8 cellular contexts compared by ENCODE assay signal in genomic region chr15:55498109-55498938, GRCh38. TPM values are rescaled to one million over a fixed set of nuclear protein-coding genes. Genes with fewer than 3 reads are reported as not detected.
DNase-seq lines count a peak whose midpoint lies in the region; ATAC-seq and TF ChIP-seq lines count a peak whose summit lies in the region.
"Not testable (repeated sequence)": the region's sequence is repeated elsewhere in the genome, so short reads cannot be mapped to it uniquely, and the experiment has no call there.

No MANE protein-coding gene starts in this region.

- not testable (repeated sequence) for H3K27me3 Mint-ChIP-seq in endothelial cell (ENCODE audit: unreplicated experiment)

- peak overlapping the region; percentile 93 for H3K4me3 Mint-ChIP-seq in endothelial cell (ENCODE audit: unreplicated experiment)

- not testable (repeated sequence) for H3K4me1 ChIP-seq in mesodermal cell (ENCODE audit: control insufficient read depth, insufficient read depth, low read length, poor library complexity, severe bottlenecking)

- not testable (repeated sequence) for H3K9me3 ChIP-seq in mesodermal cell (ENCODE audit: control insufficient read depth, low read length)

- not testable (repeated sequence) for H3K36me3 Mint-ChIP-seq in endothelial cell (ENCODE audit: low read depth, unreplicated experiment)

- DNase-seq in COLO829 (ENCODE audit: low spot score) (peak; percentile 45), HPDE6-E6E7 (ENCODE audit: extremely low spot score) (peak; percentile 80), NOMO-1 treated with dmso at 0.1 percent for 144 hours (lab: John Stamatoyannopoulos, UW; ENCODE audit: unreplicated experiment) (peak; percentile 84), endothelial cell (ENCODE audit: low spot score) (peak; percentile 86)
- DNase-seq in activated CD8-positive, alpha-beta memory T cell treated with anti-CD3 and anti-CD28 coated beads, Interleukin-2, amount 50 U/mL, for 1 hour (ENCODE audit: extremely low read depth), result peak; percentile 53
- DNase-seq in stimulated activated CD8-positive, alpha-beta memory T cell treated with anti-CD3 and anti-CD28 coated beads, Interleukin-12 subunit alpha, Interleukin-12 subunit beta, amount 100 ng/mL, for 24 hours (ENCODE audit: extremely low read depth), result peak; percentile 51

- peaks cover 25% of the 10 kb centered on the region for H3K4me1 Mint-ChIP-seq in endothelial cell (ENCODE audit: unreplicated experiment)

- H3K27ac Mint-ChIP-seq in endothelial cell (ENCODE audit: unreplicated experiment), result peak overlapping the region; percentile 63

- ATAC-seq in GM21360 (IDR thresholded peaks at IDR 0.05; ENCODE audit: unreplicated experiment), result peak; percentile 98

- not testable (repeated sequence) for H3K36me3 ChIP-seq in mesodermal cell (ENCODE audit: control insufficient read depth, insufficient read depth, low read length)

- not testable (repeated sequence) for H3K9me3 Mint-ChIP-seq in endothelial cell (ENCODE audit: unreplicated experiment)

- not testable (repeated sequence) for TF ChIP-seq CTCF in endothelial cell (IDR thresholded peaks at IDR 0.05; ENCODE audit: unreplicated experiment)

- 3 to 17% methylated on average over 34 to 40 of the region's 55 CpGs for WGBS in mesodermal cell (ENCODE audit: insufficient coverage in 2 of 2), 2 experiments

- H3K27ac ChIP-seq in mesodermal cell (ENCODE audit: low read depth, low read length, severe bottlenecking), result not testable (repeated sequence)

- H3K4me3 ChIP-seq in mesodermal cell (ENCODE audit: extremely low read depth, insufficient read depth, low read length, poor library complexity, severe bottlenecking), result peak overlapping the region; percentile 59

RNA-seq across cellular contexts. Expression of gene DNAAF4, which starts 9.7 kb away (rescaled TPM):
- 5.6 TPM for total RNA-seq in endothelial cell (ENCODE audit: unreplicated experiment)
- 3.1 TPM for polyA plus RNA-seq in mesodermal cell (2013, experiment 1 of 2)
- polyA plus RNA-seq in mesodermal cell (2013, experiment 2 of 2), result 6.4 TPM
